17 cellular contexts compared by ENCODE assay signal in genomic region chr4:22345678-22346077, GRCh38.
"Had no signal": no experiment of that assay in that cellular context is flagged by ENCODE, and none has a peak within 500 bp of the region (broad histone marks: within the 10 kb centered on the region; RNA-seq: fewer than 3 reads in every experiment).

No MANE protein-coding gene starts in this region.

- DNase-seq: activated CD4-positive, alpha-beta T cell treated with anti-CD3 and anti-CD28 coated beads, Interleukin-2, amount 50 U/mL, for 4 hours; activated effector memory CD4-positive, alpha-beta T cell treated with anti-CD3 and anti-CD28 coated beads, Interleukin-2, amount 50 U/mL, for 16 hours; activated naive CD4-positive, alpha-beta T cell treated with anti-CD3 and anti-CD28 coated beads, Interleukin-2, amount 50 U/mL, for 16 hours; activated T-cell treated with anti-CD3 and anti-CD28 coated beads, Interleukin-2, amount 50 U/mL, for 72 hours; aorta; brain microvascular endothelial cell; erythroblast; immature natural killer cell; kidney glomerular epithelial cell; mesenchymal stem cell; natural killer cell; pancreas; stimulated activated CD4-positive, alpha-beta T cell treated with anti-CD3 and anti-CD28 coated beads, Interleukin-1b, Interleukin-23, amount 100 ng/mL, for 48 hours; stimulated activated CD8-positive, alpha-beta memory T cell treated with anti-CD3 and anti-CD28 coated beads, Interleukin-4, amount 100 ng/mL, for 48 hours; stimulated activated naive CD4-positive, alpha-beta T cell; T1000; uterus had no signal

- ATAC-seq: activated T-cell treated with anti-CD3 and anti-CD28 coated beads, Interleukin-2, amount 50 U/mL, for 72 hours; natural killer cell had no signal
